In the genomic region with DNA sequence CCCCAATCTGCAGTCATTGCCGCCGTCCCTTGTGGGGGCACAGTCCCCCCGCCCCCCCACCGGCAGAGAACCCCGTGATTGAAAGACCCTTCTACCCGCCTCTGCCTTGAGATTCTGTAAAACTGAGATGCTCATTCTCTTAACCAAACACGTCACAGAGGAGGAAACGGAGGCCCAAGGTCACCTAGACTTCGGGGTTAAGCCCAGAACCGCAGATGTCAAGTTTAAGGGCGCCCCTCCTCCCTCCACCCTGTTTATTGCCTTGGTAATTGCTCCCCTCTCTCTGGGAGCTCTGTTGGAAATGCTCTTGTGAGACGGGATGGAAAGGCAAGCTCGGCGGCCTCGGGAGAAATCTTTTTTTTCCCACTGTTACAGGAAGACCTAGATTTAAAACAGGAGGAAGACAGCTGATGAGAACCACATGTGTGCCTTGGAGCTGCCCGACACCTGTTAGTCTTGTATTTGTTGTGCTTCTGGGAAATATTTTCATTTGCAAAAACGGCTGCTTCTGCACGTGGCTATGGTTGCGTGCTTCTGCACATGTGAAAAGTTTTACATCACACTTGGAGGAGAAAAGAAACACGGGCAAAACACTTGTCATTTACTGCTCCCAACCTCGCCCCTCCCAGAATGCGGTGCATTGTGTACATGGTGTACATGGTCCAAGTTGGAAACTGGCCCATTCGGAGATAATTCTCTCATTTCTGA, we compare ENCODE assay signal across 8 cellular contexts. TPM values are rescaled to one million over a fixed set of nuclear protein-coding genes. Genes with fewer than 3 reads are reported as not detected.
A peak's percentile ranks its signal among the peaks of the same experiment; 100 is the strongest.
DNase-seq lines count a peak whose midpoint lies in the region; TF ChIP-seq lines count a peak whose summit lies in the region.

No MANE protein-coding gene starts in this region.

- intact Hi-C loops in dorsolateral prefrontal cortex (cut with DNase I): loop anchor here (1.0 to 5.0 kb wide), 5 partner anchors 32 to 157 kb away; a partner anchor contains a TSS

- DNase-seq in CD8-positive, alpha-beta memory T cell: no peak
- DNase-seq in HFFc6: peak; percentile 47
- DNase-seq in dorsolateral prefrontal cortex: peak in 3 of 10 donors; percentile 5 to 37 (median 30)
- peak in 1 of 2 experiments; percentile 41 for DNase-seq in mesothelial cell of epicardium (ENCODE audit: low spot score in 2 of 2, unreplicated experiment in 2 of 2)
- no peak for DNase-seq in SKM-1 (lab: John Stamatoyannopoulos, UW; ENCODE audit: unreplicated experiment)
- DNase-seq in activated effector memory CD4-positive, alpha-beta T cell treated with Interleukin-2 at 50 U/mL for 16 hours: no peak
- DNase-seq in amniotic stem cell (lab: John Stamatoyannopoulos, UW): no peak

- CTCF ChIA-PET in CD8-positive, alpha-beta memory T cell (lab: Charles Lee): interaction anchor here (0.8 to 2.9 kb wide), 5 partner anchors 19 to 55 kb away, joined by 3 to 8 read pairs (median 4); a partner anchor contains a TSS

- H3K36me3 Mint-ChIP-seq in CD8-positive, alpha-beta memory T cell: peaks cover 0 to 56% (median 3%) of the 10 kb centered on the region in 3 donors
- peaks cover 28% of the 10 kb centered on the region for H3K36me3 Mint-ChIP-seq in HFFc6 (ENCODE audit: low read depth)
- peaks cover 9% of the 10 kb centered on the region for H3K36me3 Mint-ChIP-seq in mesothelial cell of epicardium

- peaks cover 9% of the 10 kb centered on the region for H3K36me3 ChIP-seq in CD8-positive, alpha-beta memory T cell (ENCODE audit: insufficient read depth, low read length)

- H3K4me3 ChIP-seq in CD8-positive, alpha-beta memory T cell (ENCODE audit: low read length): peak overlapping the region; percentile 79
- peak overlapping the region; percentile 73 to 100 (median 96) for H3K4me3 ChIP-seq in dorsolateral prefrontal cortex

- TF ChIP-seq POLR2A in Raji (IDR thresholded peaks at IDR 0.05; ENCODE audit: insufficient read depth, low read depth, low read length): peak; percentile 6; the same call in 1 of the 2 replicates

- peak overlapping the region; percentile 90 for H3K27ac ChIP-seq in CD8-positive, alpha-beta memory T cell (ENCODE audit: low read depth, low read length)
- H3K27ac ChIP-seq in dorsolateral prefrontal cortex: peak overlapping the region in 56 of 59 donors; percentile 59 to 98 (median 90)

- no peaks in the 10 kb centered on the region for H3K27me3 ChIP-seq in CD8-positive, alpha-beta memory T cell (ENCODE audit: insufficient read depth, low read length, poor library complexity, severe bottlenecking)
- H3K27me3 ChIP-seq in dorsolateral prefrontal cortex: no peaks in the 10 kb centered on the region

- no peaks in the 10 kb centered on the region for H3K9me3 Mint-ChIP-seq in CD8-positive, alpha-beta memory T cell
- H3K9me3 Mint-ChIP-seq in HFFc6 (no peaks in the 10 kb centered on the region), mesothelial cell of epicardium (no peaks in the 10 kb centered on the region)

- peaks cover 24% of the 10 kb centered on the region for H3K4me1 ChIP-seq in CD8-positive, alpha-beta memory T cell (ENCODE audit: insufficient read depth, low read length)

- no peak for TF ChIP-seq CTCF in HFFc6 (IDR thresholded peaks at IDR 0.05)
- TF ChIP-seq CTCF in dorsolateral prefrontal cortex (IDR thresholded peaks at IDR 0.05 in 54 of 56, conservative IDR thresholded peaks at IDR 0.05 in 2 of 56; ENCODE audit: low read depth in 1 of 56, partially characterized antibody in 56 of 56): no peak
- no peak for TF ChIP-seq CTCF in mesothelial cell of epicardium (IDR thresholded peaks at IDR 0.05; ENCODE audit: unreplicated experiment)

- POLR2A ChIA-PET in CD8-positive, alpha-beta memory T cell (lab: Charles Lee): interaction anchor here (0.6 to 2.1 kb wide), 4 partner anchors 20 to 45 kb away, joined by 3 to 20 read pairs (median 6); a partner anchor contains a TSS

- peak overlapping the region; percentile 90 to 100 (median 96) for H3K27ac Mint-ChIP-seq in CD8-positive, alpha-beta memory T cell
- peak overlapping the region; percentile 94 for H3K27ac Mint-ChIP-seq in HFFc6
- H3K27ac Mint-ChIP-seq in mesothelial cell of epicardium: peak overlapping the region; percentile 97

- no peaks in the 10 kb centered on the region for H3K9me3 ChIP-seq in CD8-positive, alpha-beta memory T cell (ENCODE audit: low read length)

- H3K27me3 Mint-ChIP-seq in CD8-positive, alpha-beta memory T cell: no peaks in the 10 kb centered on the region
- H3K27me3 Mint-ChIP-seq in HFFc6 (ENCODE audit: insufficient read depth): peaks cover 5% of the 10 kb centered on the region
- H3K27me3 Mint-ChIP-seq in mesothelial cell of epicardium (ENCODE audit: low read depth): no peaks in the 10 kb centered on the region

- peak overlapping the region; percentile 94 to 99 (median 96) for H3K4me3 Mint-ChIP-seq in CD8-positive, alpha-beta memory T cell
- H3K4me3 Mint-ChIP-seq in HFFc6: peak overlapping the region; percentile 96
- peak overlapping the region; percentile 95 for H3K4me3 Mint-ChIP-seq in mesothelial cell of epicardium

- H3K4me1 Mint-ChIP-seq in CD8-positive, alpha-beta memory T cell: peaks cover 34 to 45% (median 41%) of the 10 kb centered on the region in 3 donors
- H3K4me1 Mint-ChIP-seq in HFFc6 (ENCODE audit: low read depth) (peaks cover 29% of the 10 kb centered on the region), mesothelial cell of epicardium (peaks cover 26% of the 10 kb centered on the region)

RNA-seq across cellular contexts. Expression of a gene that starts 1.1 kb away (rescaled TPM):
- 10 to 100 TPM; 14.7 to 17.1 TPM for total RNA-seq in CD8-positive, alpha-beta memory T cell
- 3.1 TPM for polyA plus RNA-seq in CD8-positive, alpha-beta memory T cell
- 1 to 10 TPM; 7.9 to 9.9 (median 8.8) TPM for total RNA-seq in HFFc6 (2021; fragmentation: NEBNext Ultra II Directional; extraction: Animal tissue kit (Norgen Biotek cat#: 25700))
- total RNA-seq in dorsolateral prefrontal cortex (10 to 100 TPM in 55 of 120 experiments, 1 to 10 TPM in 65; 5.4 to 17.4 (median 9.8) TPM), mesothelial cell of epicardium (13.3 to 15.5 TPM (median 14.0 TPM) in 3 replicates)

RNA-seq across cellular contexts. Expression of a gene that starts 30.8 kb away (rescaled TPM):
- 10 to 100 TPM; 61.7 to 64.5 TPM for total RNA-seq in CD8-positive, alpha-beta memory T cell
- 64.5 TPM for polyA plus RNA-seq in CD8-positive, alpha-beta memory T cell
- 10 to 100 TPM; 66.2 to 74.6 (median 71.9) TPM for total RNA-seq in HFFc6 (2021; fragmentation: NEBNext Ultra II Directional; extraction: Animal tissue kit (Norgen Biotek cat#: 25700))
- total RNA-seq in dorsolateral prefrontal cortex (10 to 100 TPM; 55.9 to 95.0 (median 72.6) TPM), mesothelial cell of epicardium (74.8 to 80.9 TPM (median 80.2 TPM) in 3 replicates)

RNA-seq across cellular contexts. Expression of a gene that starts 31.8 kb away (rescaled TPM):
- under 1 TPM; 0.50 to 0.60 TPM for total RNA-seq in CD8-positive, alpha-beta memory T cell
- polyA plus RNA-seq in CD8-positive, alpha-beta memory T cell: not detected
- total RNA-seq in HFFc6 (2021; fragmentation: NEBNext Ultra II Directional; extraction: Animal tissue kit (Norgen Biotek cat#: 25700)): 1 to 10 TPM in 3 of 6 experiments, under 1 TPM in 3; 0.26 to 2.0 (median 1.0) TPM
- total RNA-seq in dorsolateral prefrontal cortex (10 to 100 TPM; 15.4 to 51.2 (median 34.7) TPM), mesothelial cell of epicardium (5.7 to 7.8 TPM (median 5.9 TPM) in 3 replicates)

RNA-seq across cellular contexts. Expression of a gene that starts 56.9 kb away (rescaled TPM):
- total RNA-seq in CD8-positive, alpha-beta memory T cell: 10 to 100 TPM; 41.9 to 43.8 TPM
- polyA plus RNA-seq in CD8-positive, alpha-beta memory T cell: 30.6 TPM
- total RNA-seq in HFFc6 (2021; fragmentation: NEBNext Ultra II Directional; extraction: Animal tissue kit (Norgen Biotek cat#: 25700)): 10 to 100 TPM; 44.2 to 67.1 (median 55.4) TPM
- total RNA-seq in dorsolateral prefrontal cortex (10 to 100 TPM; 27.5 to 64.1 (median 42.2) TPM), mesothelial cell of epicardium (39.7 to 45.4 TPM (median 42.1 TPM) in 3 replicates)
